ENCODE assay signal across 24 cellular contexts in genomic region chr4:188697217-188697616, GRCh38.
"Had no signal": no experiment of that assay in that cellular context is flagged by ENCODE, and none has a peak within 500 bp of the region (broad histone marks: within the 10 kb centered on the region; RNA-seq: fewer than 3 reads in every experiment).

No MANE protein-coding gene starts in this region.

- H3K4me3 Mint-ChIP-seq: IgD-negative memory B cell had no signal

- H3K27ac ChIP-seq: PC-9, Peyer's patch, SJSA1, SK-N-MC had no signal

- H3K4me1 ChIP-seq: Peyer's patch, SJSA1 had no signal

- H3K36me3 Mint-ChIP-seq: IgD-negative memory B cell had no signal

- H3K9me3 ChIP-seq: MG63, Peyer's patch had no signal

- H3K4me1 Mint-ChIP-seq: IgD-negative memory B cell had no signal

- H3K36me3 ChIP-seq: MG63, Peyer's patch, SJSA1 had no signal

- H3K27ac Mint-ChIP-seq: IgD-negative memory B cell had no signal

- DNase-seq: Karpas-422, KG1, MG63, NCI-H1092, NCI-H1105 treated with DMSO at 0.1 percent for 48 hours, NCI-H1417 treated with DMSO at 0.1 percent for 48 hours, NCI-H146, NCI-H1694 treated with DMSO at 0.1 percent for 48 hours, NCI-H1930, NCI-H2081 treated with DMSO at 0.1 percent for 48 hours, NCI-H2171, NCI-H226, NCI-H446, NCI-H510A, NCI-H524 treated with DMSO at 0.1 percent for 48 hours, NCI-H69, NCI-H774, PC-9, Peyer's patch, Right ventricle myocardium superior, SIG-M5 had no signal

- H3K27me3 Mint-ChIP-seq: IgD-negative memory B cell had no signal

- H2AFZ ChIP-seq: PC-9 had no signal

- H3K4me2 ChIP-seq: PC-9 had no signal

- H3K27me3 ChIP-seq: MG63, Peyer's patch, SJSA1 had no signal

- H3K4me3 ChIP-seq: MG63, PC-9, Peyer's patch, SJSA1, SK-N-MC had no signal
